Comparison of ENCODE assay signal across 15 cellular contexts in the genomic region with DNA sequence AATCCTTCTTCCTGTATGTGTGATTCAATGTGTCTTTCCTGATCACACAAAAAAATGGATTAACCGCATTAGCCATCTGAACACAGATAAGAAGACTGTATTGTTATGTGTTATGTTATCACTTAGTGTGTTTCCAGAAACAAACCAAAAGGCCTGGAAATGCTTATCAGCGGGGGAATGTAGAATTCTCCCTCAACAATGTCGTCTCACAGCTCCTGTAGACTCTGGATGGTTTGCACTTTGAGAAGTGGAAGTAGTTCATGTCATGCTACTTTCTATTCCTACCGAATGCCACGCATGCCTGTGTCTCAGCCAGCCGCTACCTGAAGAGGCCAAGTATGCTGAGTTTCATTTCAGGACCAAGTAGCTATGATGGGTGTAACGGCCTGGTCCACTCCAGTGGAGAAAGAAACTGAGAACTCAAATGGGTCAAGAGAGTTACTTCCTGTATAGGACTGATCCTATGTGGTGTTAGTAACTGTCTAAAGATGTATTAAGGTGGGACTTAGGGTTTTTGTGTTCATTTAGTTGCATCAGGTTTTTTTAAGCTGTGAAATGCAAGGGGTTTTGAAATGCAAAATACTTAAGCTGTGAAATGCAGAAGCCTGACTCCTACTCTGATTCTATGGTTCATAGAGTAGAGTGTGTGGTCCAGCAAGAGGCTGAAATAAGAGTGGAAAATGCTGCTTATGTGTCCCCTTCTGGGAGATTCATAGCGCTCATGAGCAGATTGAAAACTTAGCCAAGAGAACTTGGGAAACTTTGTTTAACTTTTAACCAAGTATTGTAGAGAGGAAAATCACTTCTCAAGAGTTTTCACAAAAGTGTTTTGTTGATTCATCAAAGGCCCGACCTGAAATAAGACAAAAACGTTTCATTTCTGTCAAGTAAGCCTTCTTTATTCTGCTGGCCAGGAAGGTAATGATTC.
DNase-seq lines count a peak whose midpoint lies in the region; ATAC-seq, FAIRE-seq and TF ChIP-seq lines count a peak whose summit lies in the region.
"Had no signal": no experiment of that assay in that cellular context is flagged by ENCODE, and none has a peak within 500 bp of the region (broad histone marks: within the 10 kb centered on the region; RNA-seq: fewer than 3 reads in every experiment).

No MANE protein-coding gene starts in this region.

- CTCF ChIA-PET in GM12878 (lab: Yijun Ruan, JAX) = interaction anchor here (1.0 to 6.0 kb wide), 4 partner anchors 28 to 80 kb away, joined by 3 to 37 read pairs (median 10); no protein-coding TSS in a partner anchor

- TF ChIP-seq POLR2A in GM12878 (IDR thresholded peaks at IDR 0.05; ENCODE audit: low read depth, low read length) (no peak), H54 (IDR thresholded peaks at IDR 0.05; ENCODE audit: low read depth, low read length) (no peak)

- RAD21 ChIA-PET in GM12878 (lab: Charles Lee; ENCODE audit: unreplicated experiment) = interaction anchor here (0.8 to 5.0 kb wide), 10 partner anchors 37 to 193 kb away, joined by 3 to 38 read pairs (median 4); no protein-coding TSS in a partner anchor

- H4K20me1 ChIP-seq in GM12878 (ENCODE audit: control insufficient read depth, insufficient read depth) (no peaks in the 10 kb centered on the region), neural progenitor cell (ENCODE audit: low read depth) (no peaks in the 10 kb centered on the region)

- no peak for TF ChIP-seq RAD21 in GM12878 (IDR thresholded peaks at IDR 0.05; ENCODE audit: insufficient read depth, low read depth, low read length)

- H3K36me3 ChIP-seq in GM12878 (ENCODE audit: control insufficient read depth in 2 of 2, insufficient read depth in 2 of 2, low read length in 1 of 2) (no peaks in the 10 kb centered on the region), neural progenitor cell (no peaks in the 10 kb centered on the region)

- H3K9me3 ChIP-seq in GM12878 (replicated peaks; ENCODE audit: control insufficient read depth, insufficient read depth, low read length) (no peaks in the 10 kb centered on the region), neural progenitor cell (ENCODE audit: low read depth) (no peaks in the 10 kb centered on the region)

- H3K27ac ChIP-seq in GM12878 (ENCODE audit: control insufficient read depth, insufficient read depth) (0 out of 2 replicates have a peak overlapping the region, but pooled peaks have one; percentile 40), neural progenitor cell (peak overlapping the region; percentile 8)
- H3K27ac ChIP-seq: SK-N-MC had no signal

- no peak for TF ChIP-seq EP300 in GM12878 (IDR thresholded peaks at IDR 0.05; ENCODE audit: borderline replicate concordance in 1 of 2, control insufficient read depth in 1 of 2, low read depth in 2 of 2, low read length in 2 of 2)

- in situ Hi-C loops in GM12878 (cut with MboI) = no loop called here

- H3K79me2 ChIP-seq in GM12878 (ENCODE audit: control insufficient read depth, insufficient read depth, low read length) (no peaks in the 10 kb centered on the region), neural progenitor cell (ENCODE audit: low read depth) (no peaks in the 10 kb centered on the region)

- H2AFZ ChIP-seq in GM12878 (ENCODE audit: control insufficient read depth, low read depth, low read length) (peak overlapping the region; percentile 49), neural progenitor cell (replicated peaks) (no peak overlapping the region)

- FAIRE-seq in GM12878 (lab: Jason Lieb, UNC) = no peak
- FAIRE-seq in H54 (lab: Jason Lieb, UNC) = no peak
- FAIRE-seq: small intestine had no signal

- TF ChIP-seq CTCF in GM12878 (IDR thresholded peaks at IDR 0.05 in 2 of 3, conservative IDR thresholded peaks at IDR 0.05 in 1 of 3; ENCODE audit: control insufficient read depth in 2 of 3, extremely low read depth in 1 of 3, insufficient read depth in 1 of 3, low read depth in 3 of 3, low read length in 3 of 3) = no peak
- no peak for TF ChIP-seq CTCF in neural progenitor cell (IDR thresholded peaks at IDR 0.05)

- SMC1A ChIA-PET in GM12878 (lab: Charles Lee; ENCODE audit: uncharacterized antibody, unreplicated experiment) = interaction anchor here (0.7 to 12.9 kb wide), 15 partner anchors 7 to 146 kb away, joined by 3 to 98 read pairs (median 4); no protein-coding TSS in a partner anchor

- 46% methylated on average over 10 of the region's 10 CpGs for WGBS in GM12878 (ENCODE audit: insufficient coverage, insufficient replicate concordance, low lambda C conversion rate, missing lambda C conversion rate)

- peaks cover 35% of the 10 kb centered on the region for H3K4me1 Mint-ChIP-seq in neural progenitor cell

- H3K4me2 ChIP-seq in GM12878 (ENCODE audit: control insufficient read depth, insufficient read depth) (peak overlapping the region; percentile 39), neural progenitor cell (peak overlapping the region; percentile 14)

- H3K9ac ChIP-seq in GM12878 (ENCODE audit: control insufficient read depth, insufficient read depth, low read length) (no peak overlapping the region), neural progenitor cell (no peak overlapping the region)

- no peak overlapping the region for H3K27ac Mint-ChIP-seq in neural progenitor cell
- H3K27ac Mint-ChIP-seq: activated CD4-positive, alpha-beta memory T cell treated with anti-CD3 and anti-CD28 coated beads, Interleukin-2, amount 10 ng/mL, durations not matched to agents 7 days and 5 days; CD4-positive, alpha-beta T cell had no signal

- peaks cover 2% of the 10 kb centered on the region for H3K27me3 Mint-ChIP-seq in neural progenitor cell (ENCODE audit: insufficient read depth, low read depth)
- H3K27me3 Mint-ChIP-seq: activated CD4-positive, alpha-beta memory T cell treated with anti-CD3 and anti-CD28 coated beads, Interleukin-2, amount 10 ng/mL, durations not matched to agents 7 days and 5 days; CD4-positive, alpha-beta T cell had no signal

- peak; percentile 70 for ATAC-seq in GM18868 (IDR thresholded peaks at IDR 0.05; ENCODE audit: unreplicated experiment)
- ATAC-seq in HG02938 (IDR thresholded peaks at IDR 0.05; ENCODE audit: unreplicated experiment) = peak; percentile 76
- ATAC-seq in GM12878 = peak; percentile 79
- ATAC-seq in left colon = no peak

- peaks cover 21% of the 10 kb centered on the region for H3K4me1 ChIP-seq in GM12878 (ENCODE audit: control insufficient read depth, insufficient read depth, low read length)
- H3K4me1 ChIP-seq in neural progenitor cell = peaks cover 46% of the 10 kb centered on the region

- H3K9me3 Mint-ChIP-seq in neural progenitor cell = no peaks in the 10 kb centered on the region
- H3K9me3 Mint-ChIP-seq: activated CD4-positive, alpha-beta memory T cell treated with anti-CD3 and anti-CD28 coated beads, Interleukin-2, amount 10 ng/mL, durations not matched to agents 7 days and 5 days; CD4-positive, alpha-beta T cell had no signal

- no peaks in the 10 kb centered on the region for H3K36me3 Mint-ChIP-seq in neural progenitor cell

- no TSS peak for BruUV-seq in GM12878 (replicated peaks; lab: Mats Ljungman, UMichigan)

- H3F3A ChIP-seq in neural progenitor cell (ENCODE audit: low read depth) = peaks cover 22% of the 10 kb centered on the region

- no peak overlapping the region for H3K4me3 Mint-ChIP-seq in neural progenitor cell
- H3K4me3 Mint-ChIP-seq: activated CD4-positive, alpha-beta memory T cell treated with anti-CD3 and anti-CD28 coated beads, Interleukin-2, amount 10 ng/mL, durations not matched to agents 7 days and 5 days; CD4-positive, alpha-beta T cell had no signal

- H3K4me3 ChIP-seq in GM12878 (no peak overlapping the region), neural progenitor cell (no peak overlapping the region)
- H3K4me3 ChIP-seq: SK-N-MC had no signal

- POLR2A ChIA-PET in GM12878 (lab: Charles Lee) = interaction anchor here (0.6 to 1.8 kb wide), 4 partner anchors 22 to 48 kb away, joined by 3 to 4 read pairs (median 4); no protein-coding TSS in a partner anchor

- intact Hi-C loops in GM12878 (cut with micrococcal nuclease; ENCODE audit: unreplicated experiment) = loop anchor here (5.0 kb wide), 2 partner anchors 39 to 46 kb away; no protein-coding TSS in a partner anchor
- intact Hi-C loops in left colon (cut with DNase I, micrococcal nuclease) = no loop called here

- DNase-seq in GM12878 (ENCODE audit: low read depth, low spot score) (peak; percentile 48), neural progenitor cell (ENCODE audit: low spot score) (no peak), H54 (ENCODE audit: insufficient read length, low spot score) (no peak), NCI-H146 (lab: John Stamatoyannopoulos, UW) (no peak), left colon (no peak)
- DNase-seq in activated CD4-positive, alpha-beta T cell treated with anti-CD3 and anti-CD28 coated beads, Interleukin-2, amount 50 U/mL, for 1 hour = no peak
- DNase-seq: activated CD4-positive, alpha-beta memory T cell treated with anti-CD3 and anti-CD28 coated beads, Interleukin-2, amount 10 ng/mL, durations not matched to agents 7 days and 5 days; CD4-positive, alpha-beta T cell; Karpas-422; mammary epithelial cell; NCI-H69; small intestine had no signal

- H3K27me3 ChIP-seq in GM12878 (replicated peaks in 1 of 2; ENCODE audit: control insufficient read depth in 2 of 2, insufficient read depth in 2 of 2, low read length in 1 of 2) = no peaks in the 10 kb centered on the region
- H3K27me3 ChIP-seq in neural progenitor cell = no peaks in the 10 kb centered on the region

TF ChIP-seq in GM12878, 131 proteins besides CTCF, POLR2A, EP300 and RAD21 (continues in another document):
- TF ChIP-seq, protein P1, sequence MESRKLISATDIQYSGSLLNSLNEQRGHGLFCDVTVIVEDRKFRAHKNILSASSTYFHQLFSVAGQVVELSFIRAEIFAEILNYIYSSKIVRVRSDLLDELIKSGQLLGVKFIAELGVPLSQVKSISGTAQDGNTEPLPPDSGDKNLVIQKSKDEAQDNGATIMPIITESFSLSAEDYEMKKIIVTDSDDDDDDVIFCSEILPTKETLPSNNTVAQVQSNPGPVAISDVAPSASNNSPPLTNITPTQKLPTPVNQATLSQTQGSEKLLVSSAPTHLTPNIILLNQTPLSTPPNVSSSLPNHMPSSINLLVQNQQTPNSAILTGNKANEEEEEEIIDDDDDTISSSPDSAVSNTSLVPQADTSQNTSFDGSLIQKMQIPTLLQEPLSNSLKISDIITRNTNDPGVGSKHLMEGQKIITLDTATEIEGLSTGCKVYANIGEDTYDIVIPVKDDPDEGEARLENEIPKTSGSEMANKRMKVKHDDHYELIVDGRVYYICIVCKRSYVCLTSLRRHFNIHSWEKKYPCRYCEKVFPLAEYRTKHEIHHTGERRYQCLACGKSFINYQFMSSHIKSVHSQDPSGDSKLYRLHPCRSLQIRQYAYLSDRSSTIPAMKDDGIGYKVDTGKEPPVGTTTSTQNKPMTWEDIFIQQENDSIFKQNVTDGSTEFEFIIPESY (IDR thresholded peaks at IDR 0.05) = no peak
- TF ChIP-seq EED (IDR thresholded peaks at IDR 0.05; ENCODE audit: low read depth) (peak; percentile 62; the same call in 1 of the 2 replicates), HDGF (IDR thresholded peaks at IDR 0.05) (no peak), SRF (IDR thresholded peaks at IDR 0.05; ENCODE audit: low read depth in 2 of 2, low read length in 2 of 2) (no peak), CHD1 (IDR thresholded peaks at IDR 0.05; ENCODE audit: low read depth, low read length) (no peak), RUNX3 (IDR thresholded peaks at IDR 0.05; ENCODE audit: low read length) (peak; percentile 18; the same call in 1 of the 2 replicates), PAX8 (IDR thresholded peaks at IDR 0.05) (no peak)
